ENCODE assay signal across 8 cellular contexts in genomic region chr12:50246873-50247612, GRCh38. TPM values are rescaled to one million over a fixed set of nuclear protein-coding genes. Genes with fewer than 3 reads are reported as not detected.
A peak's percentile ranks its signal among the peaks of the same experiment; 100 is the strongest.
DNase-seq lines count a peak whose midpoint lies in the region; ATAC-seq and TF ChIP-seq lines count a peak whose summit lies in the region.

No MANE protein-coding gene starts in this region.

- DNase-seq in activated naive CD4-positive, alpha-beta T cell treated with anti-CD3 and anti-CD28 coated beads, Interleukin-2, amount 50 U/mL, for 72 hours (ENCODE audit: low spot score in 2 of 2): peak; percentile 38 to 65
- no peak for DNase-seq in activated naive CD4-positive, alpha-beta T cell treated with anti-CD3 and anti-CD28 coated beads, Interleukin-2, amount 50 U/mL, for 16 hours
- DNase-seq in NCI-H446 (lab: John Stamatoyannopoulos, UW): peak; percentile 50 to 86
- DNase-seq in lower leg skin (ENCODE audit: low spot score in 2 of 2): peak; percentile 87 to 95
- DNase-seq in thoracic aorta (ENCODE audit: low spot score): peak; percentile 80
- DNase-seq in HuH-7 (ENCODE audit: low spot score): no peak

- H3K36me3 Mint-ChIP-seq in activated naive CD4-positive, alpha-beta T cell treated with anti-CD3 and anti-CD28 coated beads, Interleukin-2, amount 50 U/mL, for 72 hours: peaks cover 0 to 17% of the 10 kb centered on the region in 2 donors
- H3K36me3 Mint-ChIP-seq in brain: peaks cover 25% of the 10 kb centered on the region

- H3K9me3 Mint-ChIP-seq in activated naive CD4-positive, alpha-beta T cell treated with anti-CD3 and anti-CD28 coated beads, Interleukin-2, amount 50 U/mL, for 72 hours: no peaks in the 10 kb centered on the region
- no peaks in the 10 kb centered on the region for H3K9me3 Mint-ChIP-seq in brain

- no peaks in the 10 kb centered on the region for H3K27me3 Mint-ChIP-seq in brain

- peak; percentile 90 to 91 for ATAC-seq in activated naive CD4-positive, alpha-beta T cell treated with anti-CD3 and anti-CD28 coated beads, Interleukin-2, amount 50 U/mL, for 72 hours
- ATAC-seq in thoracic aorta (ENCODE audit: insufficient number of reproducible peaks, low FRiP score, low read depth) (peak; percentile 84), GM21367 (IDR thresholded peaks at IDR 0.05; ENCODE audit: unreplicated experiment) (no peak)

- no peak for TF ChIP-seq POLR2A in lower leg skin (IDR thresholded peaks at IDR 0.05)

- H3K4me1 Mint-ChIP-seq in brain: peaks cover 19% of the 10 kb centered on the region

- H3K27me3 ChIP-seq in thoracic aorta (replicated peaks; ENCODE audit: insufficient read depth): no peaks in the 10 kb centered on the region

- H3K4me3 ChIP-seq in lower leg skin (ENCODE audit: low read depth, poor library complexity, severe bottlenecking): no peak overlapping the region
- no peak overlapping the region for H3K4me3 ChIP-seq in thoracic aorta

- TF ChIP-seq CTCF in brain (conservative IDR thresholded peaks at IDR 0.05) (no peak), lower leg skin (IDR thresholded peaks at IDR 0.05) (no peak), thoracic aorta (IDR thresholded peaks at IDR 0.05) (no peak)

- intact Hi-C loops in lower leg skin (cut with DNase I; ENCODE audit: low total_unique reads): no loop called here

- peak overlapping the region; percentile 90 for H3K27ac ChIP-seq in thoracic aorta

- peak overlapping the region; percentile 67 to 71 for H3K27ac Mint-ChIP-seq in activated naive CD4-positive, alpha-beta T cell treated with anti-CD3 and anti-CD28 coated beads, Interleukin-2, amount 50 U/mL, for 72 hours
- peak overlapping the region in 3 of 5 experiments; percentile 17 to 69 (median 21) for H3K27ac Mint-ChIP-seq in brain

- WGBS in lower leg skin, 2 donors: 12 to 15% methylated on average over 3 of the region's 3 CpGs

- H3K36me3 ChIP-seq in thoracic aorta: peaks cover 3% of the 10 kb centered on the region

- peak overlapping the region in 1 of 5 experiments; percentile 40 for H3K4me3 Mint-ChIP-seq in brain

- peaks cover 48 to 88% of the 10 kb centered on the region in 2 donors for H3K4me1 ChIP-seq in thoracic aorta (ENCODE audit: control insufficient read depth in 1 of 2, low read depth in 2 of 2)

- no peaks in the 10 kb centered on the region for H3K9me3 ChIP-seq in thoracic aorta

RNA-seq across cellular contexts. Expression of gene LIMA1, which starts 36.3 kb away (rescaled TPM):
- total RNA-seq in activated naive CD4-positive, alpha-beta T cell treated with anti-CD3 and anti-CD28 coated beads, Interleukin-2, amount 50 U/mL, for 72 hours: 10 to 100 TPM; 36.2 to 45.6 TPM
- 12.5 TPM for polyA plus RNA-seq in brain (ENCODE audit: insufficient read depth, low read depth, low replicate concordance)
- total RNA-seq in lower leg skin: 10 to 100 TPM; 47.2 to 62.1 (median 54.5) TPM
- total RNA-seq in thoracic aorta: 100 to 1,000 TPM; 103 to 194 TPM

Comparison
In these comparisons a context has a peak if more than half of its experiments do, and no peak if none do; other contexts are left out.
1. DNase-seq: peak in activated naive CD4-positive, alpha-beta T cell treated with anti-CD3 and anti-CD28 coated beads, Interleukin-2, amount 50 U/mL, for 72 hours (2 of 2), NCI-H446 (2 of 2), lower leg skin (2 of 2) and thoracic aorta (single experiment); none in activated naive CD4-positive, alpha-beta T cell treated with anti-CD3 and anti-CD28 coated beads, Interleukin-2, amount 50 U/mL, for 16 hours (single experiment) and HuH-7 (single experiment).